22 cellular contexts compared by ENCODE assay signal in genomic region chr11:2266586-2267305, GRCh38. TPM values are rescaled to one million over a fixed set of nuclear protein-coding genes. Genes with fewer than 3 reads are reported as not detected.
A peak's percentile ranks its signal among the peaks of the same experiment; 100 is the strongest.
DNase-seq lines count a peak whose midpoint lies in the region; ATAC-seq and TF ChIP-seq lines count a peak whose summit lies in the region.
"Had no signal": no experiment of that assay in that cellular context is flagged by ENCODE, and none has a peak within 500 bp of the region (broad histone marks: within the 10 kb centered on the region; RNA-seq: fewer than 3 reads in every experiment).

No MANE protein-coding gene starts in this region.

- peaks cover 41% of the 10 kb centered on the region for H3K4me1 Mint-ChIP-seq in stimulated activated naive CD8-positive, alpha-beta T cell treated with anti-CD3 and anti-CD28 coated beads, Interleukin-15, amount 100 ng/mL, for 72 hours

- no peak overlapping the region for H2AFZ ChIP-seq in OCI-LY3 (ENCODE audit: low read depth, low read length)
- H2AFZ ChIP-seq: PC-9 had no signal

- no peak overlapping the region for H3K27ac Mint-ChIP-seq in stimulated activated naive CD8-positive, alpha-beta T cell treated with anti-CD3 and anti-CD28 coated beads, Interleukin-15, amount 100 ng/mL, for 72 hours

- no peaks in the 10 kb centered on the region for H3K9me3 Mint-ChIP-seq in stimulated activated naive CD8-positive, alpha-beta T cell treated with anti-CD3 and anti-CD28 coated beads, Interleukin-15, amount 100 ng/mL, for 72 hours
- H3K9me3 Mint-ChIP-seq: activated CD4-positive, alpha-beta memory T cell treated with anti-CD3 and anti-CD28 coated beads for 36 hours had no signal

- H3K9ac ChIP-seq in OCI-LY3 (ENCODE audit: low read length) = no peak overlapping the region

- H3K27me3 Mint-ChIP-seq in stimulated activated naive CD8-positive, alpha-beta T cell treated with anti-CD3 and anti-CD28 coated beads, Interleukin-15, amount 100 ng/mL, for 72 hours = peaks cover 30% of the 10 kb centered on the region

- H3K4me3 Mint-ChIP-seq in stimulated activated naive CD8-positive, alpha-beta T cell treated with anti-CD3 and anti-CD28 coated beads, Interleukin-15, amount 100 ng/mL, for 72 hours = peak overlapping the region; percentile 12 to 59

- peaks cover 16% of the 10 kb centered on the region for H3K4me1 ChIP-seq in OCI-LY3 (ENCODE audit: low read length)

- H3K27me3 ChIP-seq in OCI-LY3 (ENCODE audit: low read depth, low read length) = no peaks in the 10 kb centered on the region

- H3K4me2 ChIP-seq in OCI-LY3 (ENCODE audit: low read length) = peak overlapping the region; percentile 69; the same call in 1 of the 2 replicates
- H3K4me2 ChIP-seq: PC-9 had no signal

- no peaks in the 10 kb centered on the region for H3K36me3 ChIP-seq in OCI-LY3 (replicated peaks; ENCODE audit: low read depth, low read length)
- H3K36me3 ChIP-seq: right lobe of liver, thoracic aorta had no signal

- no peak for ATAC-seq in stimulated activated naive CD8-positive, alpha-beta T cell treated with anti-CD3 and anti-CD28 coated beads, Interleukin-15, amount 100 ng/mL, for 72 hours
- no peak for ATAC-seq in stimulated activated naive CD8-positive, alpha-beta T cell treated with anti-CD3 and anti-CD28 coated beads, Interleukin-15, Interleukin-2, amounts not matched to agents 100 U/mL and 50 U/mL, for 24 hours
- ATAC-seq: esophagus mucosa, HCT116, right lobe of liver had no signal

- no peak for DNase-seq in stimulated activated naive CD8-positive, alpha-beta T cell treated with anti-CD3 and anti-CD28 coated beads, Interleukin-15, amount 100 ng/mL, for 72 hours
- DNase-seq in stimulated activated naive CD8-positive, alpha-beta T cell treated with anti-CD3 and anti-CD28 coated beads, Interleukin-15, Interleukin-2, amounts not matched to agents 100 U/mL and 50 U/mL, for 24 hours = no peak
- DNase-seq in mesenteric fat pad (ENCODE audit: low spot score) (peak; percentile 88), NCI-H748 treated with DMSO at 0.1 percent for 48 hours (lab: John Stamatoyannopoulos, UW) (no peak), inferior parietal cortex (ENCODE audit: extremely low spot score) (no peak), NCI-H187 (lab: John Stamatoyannopoulos, UW) (no peak)
- DNase-seq in stimulated activated naive CD4-positive, alpha-beta T cell treated with Interleukin-2 at 50 U/mL for 16 hours (lab: John Stamatoyannopoulos, UW) = no peak
- DNase-seq: activated CD4-positive, alpha-beta memory T cell treated with anti-CD3 and anti-CD28 coated beads for 36 hours; activated effector memory CD4-positive, alpha-beta T cell treated with anti-CD3 and anti-CD28 coated beads, Interleukin-2, amount 50 U/mL, for 16 hours; mesenchymal stem cell; NCI-H187 treated with DMSO at 0.1 percent for 48 hours; nucleus accumbens; PC-9 had no signal

- no peak overlapping the region for H3K4me3 ChIP-seq in OCI-LY3 (ENCODE audit: low read length)
- H3K4me3 ChIP-seq: PC-9, right lobe of liver had no signal

- no peaks in the 10 kb centered on the region for H3K79me2 ChIP-seq in OCI-LY3 (ENCODE audit: low read length)

- TF ChIP-seq CTCF in OCI-LY3 (IDR thresholded peaks at IDR 0.05; ENCODE audit: low read depth, low read length) = no peak

- no peaks in the 10 kb centered on the region for H3K9me3 ChIP-seq in OCI-LY3 (ENCODE audit: insufficient read depth, low read length)
- H3K9me3 ChIP-seq: right lobe of liver, thoracic aorta had no signal

- H4K20me1 ChIP-seq in OCI-LY3 (ENCODE audit: insufficient read depth, low read length) = no peaks in the 10 kb centered on the region

- no peak overlapping the region for H3K27ac ChIP-seq in OCI-LY3 (ENCODE audit: low read length)
- H3K27ac ChIP-seq: PC-9, right lobe of liver had no signal

RNA-seq across cellular contexts. Expression of gene ASCL2, which starts 3.6 kb away (rescaled TPM):
- total RNA-seq in mesenteric fat pad = 0.64 TPM
- total RNA-seq: dermis microvascular lymphatic vessel endothelial cell, glomerular endothelial cell, MCF 10A, NCI-H460, PC-9 had no signal

RNA-seq across cellular contexts. Expression of gene C11orf21, which starts 35.0 kb away (rescaled TPM):
- total RNA-seq in mesenteric fat pad = 1.0 TPM
- total RNA-seq: dermis microvascular lymphatic vessel endothelial cell, glomerular endothelial cell, MCF 10A, NCI-H460, PC-9 had no signal

RNA-seq across cellular contexts. Expression of gene TSPAN32, which starts 35.1 kb away (rescaled TPM):
- total RNA-seq in mesenteric fat pad = 1.3 TPM
- total RNA-seq: dermis microvascular lymphatic vessel endothelial cell, esophagus mucosa, glomerular endothelial cell, MCF 10A, NCI-H460, PC-9 had no signal
